In the genomic region with DNA sequence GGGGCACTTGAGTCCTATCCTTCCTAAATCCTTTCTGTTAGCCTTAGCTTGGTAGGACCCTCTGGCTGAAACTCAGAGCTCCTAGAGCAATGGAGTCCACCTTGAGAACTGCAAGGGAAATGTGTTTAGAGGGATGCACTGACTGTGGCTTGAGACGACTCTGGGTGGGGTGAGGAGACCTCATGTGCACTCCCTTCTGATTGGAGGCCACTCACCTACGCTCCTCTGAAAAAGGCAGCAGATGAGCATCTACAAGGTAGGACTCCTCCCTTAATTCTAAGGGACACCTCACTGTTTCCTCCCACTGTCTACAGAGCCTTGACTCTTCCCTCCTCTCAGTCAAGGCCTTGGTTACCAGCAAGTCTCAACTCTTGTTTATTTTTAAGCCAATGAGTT, we compare ENCODE assay signal across 11 cellular contexts. TPM values are rescaled to one million over a fixed set of nuclear protein-coding genes. Genes with fewer than 3 reads are reported as not detected.
A peak's percentile ranks its signal among the peaks of the same experiment; 100 is the strongest.
DNase-seq lines count a peak whose midpoint lies in the region; ATAC-seq, FAIRE-seq and TF ChIP-seq lines count a peak whose summit lies in the region.
"Had no signal": no experiment of that assay in that cellular context is flagged by ENCODE, and none has a peak within 500 bp of the region (broad histone marks: within the 10 kb centered on the region; RNA-seq: fewer than 3 reads in every experiment).

No MANE protein-coding gene starts in this region.

- ATAC-seq in activated CD8-positive, alpha-beta memory T cell treated with anti-CD3 and anti-CD28 coated beads, Interleukin-2, amount 10 ng/mL, durations not matched to agents 7 days and 5 days, result no peak
- ATAC-seq in activated naive CD8-positive, alpha-beta T cell treated with anti-CD3 and anti-CD28 coated beads, Interleukin-2, amount 50 U/mL, for 24 hours, result no peak
- ATAC-seq in foreskin keratinocyte (no peak), GM18498 (IDR thresholded peaks at IDR 0.05; ENCODE audit: unreplicated experiment) (no peak)

- peaks cover 52% of the 10 kb centered on the region for H3K4me1 Mint-ChIP-seq in activated CD8-positive, alpha-beta memory T cell treated with anti-CD3 and anti-CD28 coated beads, Interleukin-2, amount 10 ng/mL, durations not matched to agents 7 days and 5 days
- H3K4me1 Mint-ChIP-seq in activated naive CD8-positive, alpha-beta T cell treated with anti-CD3 and anti-CD28 coated beads, Interleukin-2, amount 50 U/mL, for 24 hours, result peaks cover 49% of the 10 kb centered on the region

- no peak for TF ChIP-seq CTCF in tibial artery (IDR thresholded peaks at IDR 0.05)
- no peak for TF ChIP-seq CTCF in foreskin keratinocyte (conservative IDR thresholded peaks at IDR 0.05)

- H3K27ac ChIP-seq in tibial artery (peak overlapping the region; percentile 96 to 98), foreskin keratinocyte (no peak overlapping the region)

- FAIRE-seq in HTR-8/SVneo (lab: Jason Lieb, UNC), result no peak

- peak overlapping the region; percentile 68 for H3K27ac Mint-ChIP-seq in activated CD8-positive, alpha-beta memory T cell treated with anti-CD3 and anti-CD28 coated beads, Interleukin-2, amount 10 ng/mL, durations not matched to agents 7 days and 5 days
- peak overlapping the region; percentile 44 for H3K27ac Mint-ChIP-seq in activated naive CD8-positive, alpha-beta T cell treated with anti-CD3 and anti-CD28 coated beads, Interleukin-2, amount 50 U/mL, for 24 hours

- no peaks in the 10 kb centered on the region for H3K36me3 ChIP-seq in tibial artery

- no peaks in the 10 kb centered on the region for H3K9me3 Mint-ChIP-seq in activated CD8-positive, alpha-beta memory T cell treated with anti-CD3 and anti-CD28 coated beads, Interleukin-2, amount 10 ng/mL, durations not matched to agents 7 days and 5 days (ENCODE audit: low read depth)
- H3K9me3 Mint-ChIP-seq in activated naive CD8-positive, alpha-beta T cell treated with anti-CD3 and anti-CD28 coated beads, Interleukin-2, amount 50 U/mL, for 24 hours, result no peaks in the 10 kb centered on the region

- H3K4me3 ChIP-seq in tibial artery, result no peak overlapping the region

- H3K36me3 Mint-ChIP-seq in activated CD8-positive, alpha-beta memory T cell treated with anti-CD3 and anti-CD28 coated beads, Interleukin-2, amount 10 ng/mL, durations not matched to agents 7 days and 5 days, result no peaks in the 10 kb centered on the region
- H3K36me3 Mint-ChIP-seq in activated naive CD8-positive, alpha-beta T cell treated with anti-CD3 and anti-CD28 coated beads, Interleukin-2, amount 50 U/mL, for 24 hours (ENCODE audit: low read depth), result no peaks in the 10 kb centered on the region

- H3K4me3 Mint-ChIP-seq in activated CD8-positive, alpha-beta memory T cell treated with anti-CD3 and anti-CD28 coated beads, Interleukin-2, amount 10 ng/mL, durations not matched to agents 7 days and 5 days, result peak overlapping the region; percentile 83
- H3K4me3 Mint-ChIP-seq in activated naive CD8-positive, alpha-beta T cell treated with anti-CD3 and anti-CD28 coated beads, Interleukin-2, amount 50 U/mL, for 24 hours, result peak overlapping the region; percentile 88

- no peaks in the 10 kb centered on the region for H3K27me3 ChIP-seq in tibial artery
- H3K27me3 ChIP-seq in foreskin keratinocyte, result no peaks in the 10 kb centered on the region

- H3K27me3 Mint-ChIP-seq in activated CD8-positive, alpha-beta memory T cell treated with anti-CD3 and anti-CD28 coated beads, Interleukin-2, amount 10 ng/mL, durations not matched to agents 7 days and 5 days, result no peaks in the 10 kb centered on the region
- peaks cover 1% of the 10 kb centered on the region for H3K27me3 Mint-ChIP-seq in activated naive CD8-positive, alpha-beta T cell treated with anti-CD3 and anti-CD28 coated beads, Interleukin-2, amount 50 U/mL, for 24 hours

- no peak for DNase-seq in activated CD8-positive, alpha-beta memory T cell treated with anti-CD3 and anti-CD28 coated beads, Interleukin-2, amount 10 ng/mL, durations not matched to agents 7 days and 5 days
- no peak for DNase-seq in activated CD8-positive, alpha-beta memory T cell treated with anti-CD3 and anti-CD28 coated beads, Interleukin-2, amount 50 U/mL, for 4 hours
- no peak for DNase-seq in activated naive CD8-positive, alpha-beta T cell treated with anti-CD3 and anti-CD28 coated beads, Interleukin-2, amount 50 U/mL, for 24 hours
- DNase-seq in islet precursor cell, result peak; percentile 45
- DNase-seq in tibial artery, result no peak
- no peak for DNase-seq in HTR-8/SVneo (ENCODE audit: insufficient read length, low spot score)
- no peak for DNase-seq in foreskin keratinocyte
- DNase-seq: AML-193, NCI-H1694 had no signal

- no peaks in the 10 kb centered on the region for H3K9me3 ChIP-seq in tibial artery

- CTCF ChIA-PET in activated CD8-positive, alpha-beta memory T cell treated with anti-CD3 and anti-CD28 coated beads, Interleukin-2, amount 10 ng/mL, durations not matched to agents 7 days and 5 days (lab: Charles Lee), result interaction anchor here (0.6 to 3.6 kb wide), 3 partner anchors 11 to 47 kb away, joined by 3 to 26 read pairs (median 3); no protein-coding TSS in a partner anchor

- intact Hi-C loops in tibial artery (cut with DNase I; ENCODE audit: low total_unique reads), result no loop called here

- peaks cover 0 to 50% (median 35%) of the 10 kb centered on the region in 4 donors for H3K4me1 ChIP-seq in tibial artery
- H3K4me1 ChIP-seq in foreskin keratinocyte, result peaks cover 6% of the 10 kb centered on the region

RNA-seq across cellular contexts. Expression of a gene that starts 1.0 kb away (rescaled TPM):
- total RNA-seq in activated CD8-positive, alpha-beta memory T cell treated with anti-CD3 and anti-CD28 coated beads, Interleukin-2, amount 10 ng/mL, durations not matched to agents 7 days and 5 days, result 10 to 100 TPM; 19.1 to 19.3 TPM
- 11.3 and 13.3 TPM in 2 replicates for total RNA-seq in foreskin keratinocyte
- 10.0 and 10.4 TPM in 2 replicates for polyA plus RNA-seq in foreskin keratinocyte

RNA-seq across cellular contexts. Expression of a gene that starts 2.9 kb away (rescaled TPM):
- total RNA-seq in activated CD8-positive, alpha-beta memory T cell treated with anti-CD3 and anti-CD28 coated beads, Interleukin-2, amount 10 ng/mL, durations not matched to agents 7 days and 5 days, result 10 to 100 TPM; 29.7 to 38.7 TPM
- 46.4 and 48.0 TPM in 2 replicates for total RNA-seq in foreskin keratinocyte
- polyA plus RNA-seq in foreskin keratinocyte, result 46.7 and 49.6 TPM in 2 replicates

RNA-seq across cellular contexts. Expression of a gene that starts 9.1 kb away (rescaled TPM):
- not detected for total RNA-seq in activated CD8-positive, alpha-beta memory T cell treated with anti-CD3 and anti-CD28 coated beads, Interleukin-2, amount 10 ng/mL, durations not matched to agents 7 days and 5 days
- not detected in 2 replicates for total RNA-seq in foreskin keratinocyte
- polyA plus RNA-seq in foreskin keratinocyte, result 0.18 TPM in 1 of 2 replicates, not detected in the other
- total RNA-seq: myocyte had no signal

RNA-seq across cellular contexts. Expression of a gene that starts 46.3 kb away (rescaled TPM):
- 100 to 1,000 TPM; 721 to 867 TPM for total RNA-seq in activated CD8-positive, alpha-beta memory T cell treated with anti-CD3 and anti-CD28 coated beads, Interleukin-2, amount 10 ng/mL, durations not matched to agents 7 days and 5 days
- 378 and 396 TPM in 2 replicates for total RNA-seq in foreskin keratinocyte
- 422 and 510 TPM in 2 replicates for polyA plus RNA-seq in foreskin keratinocyte

RNA-seq across cellular contexts. Expression of a gene that starts 56.7 kb away (rescaled TPM):
- total RNA-seq in activated CD8-positive, alpha-beta memory T cell treated with anti-CD3 and anti-CD28 coated beads, Interleukin-2, amount 10 ng/mL, durations not matched to agents 7 days and 5 days, result 100 to 1,000 TPM; 235 to 244 TPM
- total RNA-seq in foreskin keratinocyte, result 139 TPM in 2 replicates
- 204 and 208 TPM in 2 replicates for polyA plus RNA-seq in foreskin keratinocyte
